In genomic region chr2:47014564-47015051, GRCh38 we compare ENCODE assay signal across 1 cellular context.
TF ChIP-seq lines count a peak whose summit lies in the region.

No MANE protein-coding gene starts in this region.

TF ChIP-seq in SK-N-SH, 30 proteins besides CTCF, POLR2A, EP300 and RAD21 (continued from another document):
- no peak for TF ChIP-seq REST (IDR thresholded peaks at IDR 0.05; ENCODE audit: low read depth, low read length)
- no peak for TF ChIP-seq FOSL2 (IDR thresholded peaks at IDR 0.05; ENCODE audit: borderline replicate concordance, low read depth)
